17 cellular contexts compared by ENCODE assay signal in genomic region chr18:65093341-65093740, GRCh38.
DNase-seq lines count a peak whose midpoint lies in the region; ATAC-seq and TF ChIP-seq lines count a peak whose summit lies in the region.
"Had no signal": no experiment of that assay in that cellular context is flagged by ENCODE, and none has a peak within 500 bp of the region (broad histone marks: within the 10 kb centered on the region; RNA-seq: fewer than 3 reads in every experiment).

No MANE protein-coding gene starts in this region.

- WGBS in body of pancreas, 2 donors = 74 to 80% methylated on average over 4 of the region's 4 CpGs

- no peak for ATAC-seq in body of pancreas
- ATAC-seq: Right ventricle myocardium inferior had no signal

- no peaks in the 10 kb centered on the region for H3K36me3 ChIP-seq in body of pancreas (replicated peaks in 1 of 2; ENCODE audit: insufficient read depth in 1 of 2, low read depth in 2 of 2)

- TF ChIP-seq POLR2A in body of pancreas (IDR thresholded peaks at IDR 0.05) (no peak), erythroblast (IDR thresholded peaks at IDR 0.05; ENCODE audit: low read length) (no peak)

- no peaks in the 10 kb centered on the region for H3K27me3 ChIP-seq in body of pancreas

- intact Hi-C loops in head of caudate nucleus (cut with DNase I) (no loop called here), body of pancreas (cut with DNase I) (no loop called here)

- H3K4me1 ChIP-seq in body of pancreas = no peaks in the 10 kb centered on the region

- H3K9me3 ChIP-seq in body of pancreas = no peaks in the 10 kb centered on the region

- no peak overlapping the region for H3K27ac ChIP-seq in substantia nigra (ENCODE audit: low read depth, low read length, poor library complexity, severe bottlenecking)
- H3K27ac ChIP-seq in body of pancreas = no peak overlapping the region

- no peak for TF ChIP-seq CTCF in body of pancreas (IDR thresholded peaks at IDR 0.05)

- H3K4me3 ChIP-seq in body of pancreas = no peak overlapping the region

- peak; percentile 95 for DNase-seq in NCI-H2171 treated with DMSO at 0.1 percent for 48 hours (lab: John Stamatoyannopoulos, UW)
- DNase-seq in NCI-H69 (lab: John Stamatoyannopoulos, UW) = peak; percentile 34
- DNase-seq in head of caudate nucleus = peak in 22 of 42 donors; percentile 2 to 60 (median 25)
- peak in 26 of 49 donors; percentile 0 to 67 (median 6) for DNase-seq in substantia nigra (lab: John Stamatoyannopoulos, UW)
- no peak for DNase-seq in body of pancreas
- no peak for DNase-seq in erythroblast (lab: John Stamatoyannopoulos, UW)
- no peak for DNase-seq in NCI-H1930 (lab: John Stamatoyannopoulos, UW)
- DNase-seq: ACHN, AML-193, H7, HFFc6, IMR-90, NCI-H2081 treated with DMSO at 0.1 percent for 48 hours, NCI-H345, NCI-H526 treated with DMSO at 0.1 percent for 48 hours, T-helper 1 cell had no signal

Comparison
In these comparisons a context has a peak if more than half of its experiments do, and no peak if none do; other contexts are left out.
1. DNase-seq: peak in NCI-H2171 treated with DMSO at 0.1 percent for 48 hours (single experiment), NCI-H69 (single experiment), head of caudate nucleus (22 of 42) and substantia nigra (26 of 49); none in body of pancreas (0 of 4), erythroblast (0 of 2) and NCI-H1930 (0 of 2).